ENCODE assay signal across 24 cellular contexts in the genomic region with DNA sequence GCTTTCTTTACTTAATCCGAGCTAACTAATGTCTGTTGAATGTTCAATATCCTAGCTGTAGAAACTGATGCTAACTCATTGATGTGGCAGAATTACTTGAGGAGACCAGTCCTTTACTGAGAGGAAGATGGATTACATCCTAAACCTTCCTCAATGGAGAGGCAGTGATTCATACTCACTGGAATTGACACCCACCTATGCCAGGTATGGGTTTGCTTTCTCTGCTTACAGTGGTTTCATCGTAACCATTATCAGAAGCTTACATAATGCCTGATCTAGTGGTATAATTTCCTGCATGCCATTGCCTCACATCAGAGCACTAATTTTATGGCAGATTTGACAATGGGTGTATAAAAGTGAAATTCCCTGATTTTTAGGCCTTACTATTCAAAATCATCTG.
DNase-seq lines count a peak whose midpoint lies in the region; ATAC-seq and TF ChIP-seq lines count a peak whose summit lies in the region.
"Had no signal": no experiment of that assay in that cellular context is flagged by ENCODE, and none has a peak within 500 bp of the region (broad histone marks: within the 10 kb centered on the region; RNA-seq: fewer than 3 reads in every experiment).

No MANE protein-coding gene starts in this region.

- no peak overlapping the region for H3K27ac Mint-ChIP-seq in T-helper 17 cell
- H3K27ac Mint-ChIP-seq: CD14-positive monocyte; CD4-positive, alpha-beta T cell; CD8-positive, alpha-beta memory T cell; GM23338; H9 had no signal

- H2BK120ac ChIP-seq in mesendoderm (ENCODE audit: low read depth, low read length): no peak overlapping the region

- ATAC-seq in RWPE2 (ENCODE audit: low read depth) (peak; percentile 78), SK-N-SH treated with all-trans-retinoic acid at 6 μM for 48 hours (no peak), T-helper 17 cell (no peak)
- ATAC-seq: A549, GM12878, GM23338, HCT116 had no signal

- no peak overlapping the region for H3K18ac ChIP-seq in mesendoderm (ENCODE audit: low read length)

- H3K23ac ChIP-seq in mesendoderm (ENCODE audit: low read length): no peak overlapping the region

- no peak overlapping the region for H3K56ac ChIP-seq in mesendoderm (ENCODE audit: low read length)

- no peak overlapping the region for H2BK5ac ChIP-seq in mesendoderm (ENCODE audit: low read length)

- H3K4ac ChIP-seq in mesendoderm (ENCODE audit: low read depth, low read length): no peak overlapping the region

- DNase-seq in NCI-H226: peak; percentile 26
- DNase-seq in RWPE2 (ENCODE audit: low spot score): no peak
- DNase-seq in epithelial cell of prostate (ENCODE audit: low read depth, low spot score): peak; percentile 14
- DNase-seq in mesendoderm: peak; percentile 13
- no peak for DNase-seq in HuH-7 (ENCODE audit: low spot score)
- DNase-seq in T-helper 17 cell: no peak
- DNase-seq: 8988T; ACHN; AML-193; BE2C; CD4-positive, alpha-beta T cell; CD8-positive, alpha-beta memory T cell; DMS 273 treated with DMSO at 0.1 percent for 48 hours; DMS79; EL; GDM1; H9 had no signal

- H2AK5ac ChIP-seq in mesendoderm (ENCODE audit: low read length): no peak overlapping the region

- H3K27me3 ChIP-seq in RWPE2 (ENCODE audit: insufficient read depth, poor library complexity, severe bottlenecking) (no peaks in the 10 kb centered on the region), mesendoderm (ENCODE audit: insufficient read depth, low read length, poor library complexity) (no peaks in the 10 kb centered on the region)
- H3K27me3 ChIP-seq: BE2C; BLaER1 treated with 17β-estradiol and CSF1 and Interleukin-3, amounts not matched to agents 10 nM and 100 nM had no signal

- H3K4me3 ChIP-seq in RWPE2 (ENCODE audit: severe bottlenecking) (no peak overlapping the region), mesendoderm (ENCODE audit: low read length) (no peak overlapping the region)
- H3K4me3 ChIP-seq: A549; BLaER1 treated with 17β-estradiol and CSF1 and Interleukin-3, amounts not matched to agents 10 nM and 100 nM; GM12878; GM23338 had no signal

- H3K27ac ChIP-seq in RWPE2 (ENCODE audit: poor library complexity, severe bottlenecking) (no peak overlapping the region), epithelial cell of prostate (no peak overlapping the region), mesendoderm (ENCODE audit: low read depth, low read length) (no peak overlapping the region)
- H3K27ac ChIP-seq: A549; BLaER1 treated with 17β-estradiol and CSF1 and Interleukin-3, amounts not matched to agents 10 nM and 100 nM had no signal

- no peak overlapping the region for H4K5ac ChIP-seq in mesendoderm (ENCODE audit: low read length)

- no peaks in the 10 kb centered on the region for H3K4me1 ChIP-seq in RWPE2 (ENCODE audit: insufficient read depth, poor library complexity, severe bottlenecking)
- no peaks in the 10 kb centered on the region for H3K4me1 ChIP-seq in mesendoderm (ENCODE audit: control insufficient read depth, low read depth, low read length)
- H3K4me1 ChIP-seq: A549; BE2C; BLaER1 treated with 17β-estradiol and CSF1 and Interleukin-3, amounts not matched to agents 10 nM and 100 nM had no signal

- H3K4me3 Mint-ChIP-seq in T-helper 17 cell: no peak overlapping the region
- H3K4me3 Mint-ChIP-seq: CD14-positive monocyte; CD4-positive, alpha-beta T cell; CD8-positive, alpha-beta memory T cell; GM23338; H9 had no signal

- no peaks in the 10 kb centered on the region for H3K36me3 Mint-ChIP-seq in T-helper 17 cell (ENCODE audit: low read depth)
- H3K36me3 Mint-ChIP-seq: CD14-positive monocyte; CD8-positive, alpha-beta memory T cell had no signal

- TF ChIP-seq CTCF in RWPE2 (IDR thresholded peaks at IDR 0.05; ENCODE audit: poor library complexity, severe bottlenecking): no peak

- WGBS in mesendoderm (ENCODE audit: extremely low coverage, insufficient coverage, low lambda C conversion rate): no CpG with 5 or more reads among the region's 2 CpGs

- H3K27me3 Mint-ChIP-seq in T-helper 17 cell: no peaks in the 10 kb centered on the region
- H3K27me3 Mint-ChIP-seq: CD4-positive, alpha-beta T cell; CD8-positive, alpha-beta memory T cell had no signal

- no peak overlapping the region for H3K9ac ChIP-seq in mesendoderm (ENCODE audit: low read length)
- H3K9ac ChIP-seq: BLaER1 treated with 17β-estradiol and CSF1 and Interleukin-3, amounts not matched to agents 10 nM and 100 nM had no signal

- H4K8ac ChIP-seq in mesendoderm (ENCODE audit: low read depth, low read length): no peak overlapping the region

- H3K9me3 ChIP-seq in RWPE2 (ENCODE audit: severe bottlenecking) (no peaks in the 10 kb centered on the region), T-helper 17 cell (ENCODE audit: control insufficient read depth, low read length, poor library complexity, severe bottlenecking) (no peaks in the 10 kb centered on the region)
- H3K9me3 ChIP-seq: A549, BE2C had no signal

- no peaks in the 10 kb centered on the region for H3K79me2 ChIP-seq in mesendoderm (ENCODE audit: control insufficient read depth, insufficient read depth, low read length)

- no peak overlapping the region for H3K4me2 ChIP-seq in mesendoderm (ENCODE audit: low read length)
- H3K4me2 ChIP-seq: A549; BLaER1 treated with 17β-estradiol and CSF1 and Interleukin-3, amounts not matched to agents 10 nM and 100 nM; GM23338 had no signal

- no peak overlapping the region for H2BK15ac ChIP-seq in mesendoderm (replicated peaks; ENCODE audit: low read depth)

- H3K36me3 ChIP-seq in RWPE2 (ENCODE audit: low read depth): no peaks in the 10 kb centered on the region
- no peaks in the 10 kb centered on the region for H3K36me3 ChIP-seq in mesendoderm (ENCODE audit: control insufficient read depth, insufficient read depth, low read length)
- H3K36me3 ChIP-seq: BE2C; BLaER1 treated with 17β-estradiol and CSF1 and Interleukin-3, amounts not matched to agents 10 nM and 100 nM had no signal

- no peaks in the 10 kb centered on the region for H3K79me1 ChIP-seq in mesendoderm (ENCODE audit: low read length)

- H3K4me1 Mint-ChIP-seq in T-helper 17 cell: no peaks in the 10 kb centered on the region
- H3K4me1 Mint-ChIP-seq: CD14-positive monocyte; CD8-positive, alpha-beta memory T cell had no signal

TF ChIP-seq in SK-N-SH treated with all-trans-retinoic acid at 6 μM for 48 hours, 23 proteins besides CTCF, POLR2A, EP300 and RAD21:
- no peak for TF ChIP-seq ZNF565 (CRISPR knock-in tag; conservative IDR thresholded peaks at IDR 0.05; ENCODE audit: low read depth)
- TF ChIP-seq, protein P1, sequence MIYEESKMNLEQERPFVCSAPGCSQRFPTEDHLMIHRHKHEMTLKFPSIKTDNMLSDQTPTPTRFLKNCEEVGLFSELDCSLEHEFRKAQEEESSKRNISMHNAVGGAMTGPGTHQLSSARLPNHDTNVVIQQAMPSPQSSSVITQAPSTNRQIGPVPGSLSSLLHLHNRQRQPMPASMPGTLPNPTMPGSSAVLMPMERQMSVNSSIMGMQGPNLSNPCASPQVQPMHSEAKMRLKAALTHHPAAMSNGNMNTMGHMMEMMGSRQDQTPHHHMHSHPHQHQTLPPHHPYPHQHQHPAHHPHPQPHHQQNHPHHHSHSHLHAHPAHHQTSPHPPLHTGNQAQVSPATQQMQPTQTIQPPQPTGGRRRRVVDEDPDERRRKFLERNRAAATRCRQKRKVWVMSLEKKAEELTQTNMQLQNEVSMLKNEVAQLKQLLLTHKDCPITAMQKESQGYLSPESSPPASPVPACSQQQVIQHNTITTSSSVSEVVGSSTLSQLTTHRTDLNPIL (CRISPR knock-in tag; IDR thresholded peaks at IDR 0.05; ENCODE audit: low read depth): no peak
- no peak for TF ChIP-seq ISL1 (CRISPR knock-in tag; IDR thresholded peaks at IDR 0.05)
- TF ChIP-seq, protein P2, sequence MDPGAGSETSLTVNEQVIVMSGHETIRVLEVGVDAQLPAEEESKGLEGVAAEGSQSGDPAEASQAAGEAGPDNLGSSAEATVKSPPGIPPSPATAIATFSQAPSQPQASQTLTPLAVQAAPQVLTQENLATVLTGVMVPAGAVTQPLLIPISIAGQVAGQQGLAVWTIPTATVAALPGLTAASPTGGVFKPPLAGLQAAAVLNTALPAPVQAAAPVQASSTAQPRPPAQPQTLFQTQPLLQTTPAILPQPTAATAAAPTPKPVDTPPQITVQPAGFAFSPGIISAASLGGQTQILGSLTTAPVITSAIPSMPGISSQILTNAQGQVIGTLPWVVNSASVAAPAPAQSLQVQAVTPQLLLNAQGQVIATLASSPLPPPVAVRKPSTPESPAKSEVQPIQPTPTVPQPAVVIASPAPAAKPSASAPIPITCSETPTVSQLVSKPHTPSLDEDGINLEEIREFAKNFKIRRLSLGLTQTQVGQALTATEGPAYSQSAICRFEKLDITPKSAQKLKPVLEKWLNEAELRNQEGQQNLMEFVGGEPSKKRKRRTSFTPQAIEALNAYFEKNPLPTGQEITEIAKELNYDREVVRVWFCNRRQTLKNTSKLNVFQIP (CRISPR knock-in tag; IDR thresholded peaks at IDR 0.05; ENCODE audit: borderline replicate concordance, low read depth): no peak

Comparison
In these comparisons a context has a peak if more than half of its experiments do, and no peak if none do; other contexts are left out.
1. DNase-seq: peak in NCI-H226 (single experiment), epithelial cell of prostate (single experiment) and mesendoderm (single experiment); none in RWPE2 (single experiment), HuH-7 (single experiment) and T-helper 17 cell (0 of 3).